Comparison of ENCODE assay signal across 17 cellular contexts in genomic region chr20:59583428-59584277, GRCh38. TPM values are rescaled to one million over a fixed set of nuclear protein-coding genes. Genes with fewer than 3 reads are reported as not detected.
A peak's percentile ranks its signal among the peaks of the same experiment; 100 is the strongest.
DNase-seq lines count a peak whose midpoint lies in the region; ATAC-seq and TF ChIP-seq lines count a peak whose summit lies in the region.
"Had no signal": no experiment of that assay in that cellular context is flagged by ENCODE, and none has a peak within 500 bp of the region (broad histone marks: within the 10 kb centered on the region; RNA-seq: fewer than 3 reads in every experiment).

No MANE protein-coding gene starts in this region.

- no peak for TF ChIP-seq POLR2A in gastroesophageal sphincter (IDR thresholded peaks at IDR 0.05)

- H3K9me3 ChIP-seq in KOPT-K1 (ENCODE audit: insufficient read depth, low read length, poor library complexity, severe bottlenecking) (no peaks in the 10 kb centered on the region), gastroesophageal sphincter (peaks cover 0 to 8% (median 0%) of the 10 kb centered on the region in 3 donors)

- H3K4me1 ChIP-seq in gastroesophageal sphincter = peaks cover 0 to 21% (median 0%) of the 10 kb centered on the region in 3 donors

- TF ChIP-seq EP300 in gastroesophageal sphincter (IDR thresholded peaks at IDR 0.05) = no peak

- DNase-seq in medulla oblongata (ENCODE audit: extremely low spot score) (peak; percentile 72), substantia nigra (lab: John Stamatoyannopoulos, UW) (peak in 31 of 49 donors; percentile 15 to 80 (median 51)), SW 1271 (lab: John Stamatoyannopoulos, UW) (no peak), HEK293T (ENCODE audit: extremely low spot score) (no peak), D341Med (ENCODE audit: low spot score) (no peak)
- DNase-seq in activated naive CD4-positive, alpha-beta T cell treated with anti-CD3 and anti-CD28 coated beads, Interleukin-2, amount 50 U/mL, for 16 hours = no peak
- DNase-seq: activated CD4-positive, alpha-beta T cell treated with anti-CD3 and anti-CD28 coated beads, Interleukin-2, amount 50 U/mL, for 48 hours; activated T-cell treated with anti-CD3 and anti-CD28 coated beads, Interleukin-2, amount 50 U/mL, for 72 hours; EL; NCI-H1436; NCI-H2227 treated with DMSO at 0.1 percent for 48 hours; stimulated activated naive CD4-positive, alpha-beta T cell treated with Interleukin-2 at 50 U/mL for 16 hours had no signal

- TF ChIP-seq CTCF in gastroesophageal sphincter (IDR thresholded peaks at IDR 0.05) = no peak

- H3K36me3 ChIP-seq in KOPT-K1 (ENCODE audit: insufficient read depth, low read length) = peaks cover 17% of the 10 kb centered on the region
- no peaks in the 10 kb centered on the region for H3K36me3 ChIP-seq in gastroesophageal sphincter

- WGBS in gastroesophageal sphincter (ENCODE audit: low coverage in 1 of 2), 2 donors = 69 to 84% methylated on average over 3 to 8 of the region's 31 CpGs

- CTCF ChIA-PET in HEK293T (lab: Yijun Ruan, JAX) = no interaction called here

- peak overlapping the region; percentile 97 for H3K27ac ChIP-seq in KOPT-K1 (ENCODE audit: low read depth, low read length, poor library complexity, severe bottlenecking)
- H3K27ac ChIP-seq in gastroesophageal sphincter = no peak overlapping the region
- no peak overlapping the region for H3K27ac ChIP-seq in substantia nigra (ENCODE audit: low read depth, low read length, poor library complexity, severe bottlenecking)
- H3K27ac ChIP-seq: skin epidermis had no signal

- ATAC-seq in gastroesophageal sphincter = peak; percentile 49
- ATAC-seq: activated T-cell treated with anti-CD3 and anti-CD28 coated beads, Interleukin-2, amount 50 U/mL, for 72 hours; K562 had no signal

- POLR2A ChIA-PET in HEK293T (lab: Yijun Ruan, JAX) = no interaction called here

- peaks cover 37% of the 10 kb centered on the region for H3K27me3 ChIP-seq in gastroesophageal sphincter

- no peak overlapping the region for H3K4me3 ChIP-seq in gastroesophageal sphincter
- H3K4me3 ChIP-seq: K562, skin epidermis had no signal

TF ChIP-seq in HEK293T, 16 proteins besides CTCF, POLR2A, EP300 and RAD21:
- TF ChIP-seq LEF1 (IDR thresholded peaks at IDR 0.05; ENCODE audit: borderline replicate concordance) (no peak), ZNF384 (IDR thresholded peaks at IDR 0.05) (no peak), FOXA1 (IDR thresholded peaks at IDR 0.05) (no peak), CTBP1 (IDR thresholded peaks at IDR 0.05; ENCODE audit: borderline replicate concordance) (no peak), ARNT (IDR thresholded peaks at IDR 0.05) (no peak), HDGF (IDR thresholded peaks at IDR 0.05; ENCODE audit: borderline replicate concordance) (no peak), ELF4 (IDR thresholded peaks at IDR 0.05) (no peak), FOXK2 (IDR thresholded peaks at IDR 0.05) (no peak), FOXM1 (IDR thresholded peaks at IDR 0.05; ENCODE audit: borderline replicate concordance) (no peak), BHLHE40 (IDR thresholded peaks at IDR 0.05; ENCODE audit: borderline replicate concordance) (no peak), SP1 (IDR thresholded peaks at IDR 0.05) (no peak)

RNA-seq across cellular contexts. Expression of gene PHACTR3, which starts 20.7 kb away (rescaled TPM):
- total RNA-seq in gastroesophageal sphincter = under 1 TPM in 3 of 4 donors, not detected in 1; 0.54 to 0.81 (median 0.59) TPM
- total RNA-seq: activated T-cell treated with anti-CD3 and anti-CD28 coated beads, Interleukin-2, amount 50 U/mL, for 72 hours; K562; SK-MEL-5 had no signal

Comparison
In these comparisons a context has a peak if more than half of its experiments do, and no peak if none do; other contexts are left out.
1. DNase-seq: peak in medulla oblongata (single experiment) and substantia nigra (31 of 49); none in SW 1271 (0 of 2), HEK293T (single experiment), D341Med (single experiment) and activated naive CD4-positive, alpha-beta T cell treated with anti-CD3 and anti-CD28 coated beads, Interleukin-2, amount 50 U/mL, for 16 hours (single experiment).